Comparison of ENCODE assay signal across 8 cellular contexts in genomic region chr10:114458955-114459354, GRCh38. TPM values are rescaled to one million over a fixed set of nuclear protein-coding genes. Genes with fewer than 3 reads are reported as not detected.
A peak's percentile ranks its signal among the peaks of the same experiment; 100 is the strongest.
DNase-seq lines count a peak whose midpoint lies in the region; ATAC-seq and TF ChIP-seq lines count a peak whose summit lies in the region.

No MANE protein-coding gene starts in this region.

- H3K9me3 ChIP-seq in Karpas-422 (ENCODE audit: low read length) (no peaks in the 10 kb centered on the region), thyroid gland (no peaks in the 10 kb centered on the region)

- H3K4me2 ChIP-seq in Karpas-422 (ENCODE audit: low read depth, low read length, poor library complexity, severe bottlenecking), result no peak overlapping the region

- peak; percentile 44 for DNase-seq in stimulated activated CD4-positive, alpha-beta T cell treated with anti-CD3 and anti-CD28 coated beads, Interleukin-15, amount 100 ng/mL, for 24 hours
- no peak for DNase-seq in stimulated activated CD4-positive, alpha-beta T cell treated with anti-CD3 and anti-CD28 coated beads, Interleukin-12 subunit alpha, Interleukin-12 subunit beta, amount 100 ng/mL, for 4 hours
- DNase-seq in Karpas-422, result peak; percentile 63
- DNase-seq in immature natural killer cell, result peak; percentile 7 to 21 (median 13)
- DNase-seq in thyroid gland, result peak; percentile 53 to 64
- DNase-seq in epidermal melanocyte (ENCODE audit: insufficient read length, low spot score), result no peak

- no peaks in the 10 kb centered on the region for H3K4me1 ChIP-seq in Karpas-422 (ENCODE audit: low read length)
- H3K4me1 ChIP-seq in thyroid gland, result no peaks in the 10 kb centered on the region

- H3K27ac ChIP-seq in Karpas-422 (ENCODE audit: low read length), result no peak overlapping the region
- peak overlapping the region in 1 of 3 donors; percentile 9 for H3K27ac ChIP-seq in thyroid gland

- H3K79me2 ChIP-seq in Karpas-422 (ENCODE audit: low read length), result peaks cover 29% of the 10 kb centered on the region; the same call in 1 of the 2 replicates

- 0 out of 2 replicates have a peak, but pooled peaks cover 2% of the 10 kb centered on the region for H3K9me2 ChIP-seq in Karpas-422 (replicated peaks; ENCODE audit: insufficient read depth, low read length)

- peak; percentile 62 for ATAC-seq in activated T-helper 17 cell treated with anti-CD3 and anti-CD28 coated beads, Interleukin-2, amount 50 U/mL, for 72 hours (replicated peaks)
- no peak for ATAC-seq in GM18907 (IDR thresholded peaks at IDR 0.05; ENCODE audit: unreplicated experiment)

- no peaks in the 10 kb centered on the region for H3K9me3 Mint-ChIP-seq in activated T-helper 17 cell treated with anti-CD3 and anti-CD28 coated beads, Interleukin-2, amount 50 U/mL, for 72 hours
- H3K9me3 Mint-ChIP-seq in immature natural killer cell, result no peaks in the 10 kb centered on the region

- no peak overlapping the region for H2AFZ ChIP-seq in Karpas-422 (ENCODE audit: low read length)

- no peaks in the 10 kb centered on the region for H4K20me1 ChIP-seq in Karpas-422 (ENCODE audit: insufficient read depth, low read depth, low read length)

- no peaks in the 10 kb centered on the region for H3K27me3 Mint-ChIP-seq in activated T-helper 17 cell treated with anti-CD3 and anti-CD28 coated beads, Interleukin-2, amount 50 U/mL, for 72 hours
- H3K27me3 Mint-ChIP-seq in immature natural killer cell (ENCODE audit: low read depth in 3 of 3), result peaks cover 0 to 1% (median 0%) of the 10 kb centered on the region in 3 donors

- H3K4me3 ChIP-seq in Karpas-422 (ENCODE audit: low read length) (no peak overlapping the region), thyroid gland (replicated peaks in 1 of 3) (no peak overlapping the region)

- WGBS in thyroid gland, 2 donors, result 77 to 81% methylated on average over 3 of the region's 3 CpGs

- H3K9ac ChIP-seq in Karpas-422 (ENCODE audit: low read length), result no peak overlapping the region

- TF ChIP-seq CTCF in thyroid gland (IDR thresholded peaks at IDR 0.05), result peak in 4 of 6 experiments; percentile 47 to 75 (median 58)

- H3K36me3 ChIP-seq in Karpas-422 (ENCODE audit: insufficient read depth, low read length) (peaks cover 29% of the 10 kb centered on the region), thyroid gland (peaks cover 15 to 16% of the 10 kb centered on the region in 2 donors)

- no peak overlapping the region for H3K4me3 Mint-ChIP-seq in activated T-helper 17 cell treated with anti-CD3 and anti-CD28 coated beads, Interleukin-2, amount 50 U/mL, for 72 hours
- H3K4me3 Mint-ChIP-seq in immature natural killer cell, result no peak overlapping the region

- no peak for TF ChIP-seq POLR2A in thyroid gland (IDR thresholded peaks at IDR 0.05)

- no peak overlapping the region for H3K27ac Mint-ChIP-seq in activated T-helper 17 cell treated with anti-CD3 and anti-CD28 coated beads, Interleukin-2, amount 50 U/mL, for 72 hours
- no peak overlapping the region for H3K27ac Mint-ChIP-seq in immature natural killer cell

- intact Hi-C loops in thyroid gland (cut with DNase I), result loop anchor here (5.0 kb wide), 1 partner anchor 52 kb away; no protein-coding TSS in a partner anchor

- H3K27me3 ChIP-seq in Karpas-422 (ENCODE audit: low read length), result no peaks in the 10 kb centered on the region
- H3K27me3 ChIP-seq in thyroid gland, result no peaks in the 10 kb centered on the region

- H3K36me3 Mint-ChIP-seq in activated T-helper 17 cell treated with anti-CD3 and anti-CD28 coated beads, Interleukin-2, amount 50 U/mL, for 72 hours (ENCODE audit: low read depth), result peaks cover 90% of the 10 kb centered on the region
- peaks cover 16 to 39% (median 36%) of the 10 kb centered on the region in 3 donors for H3K36me3 Mint-ChIP-seq in immature natural killer cell

- H3K4me1 Mint-ChIP-seq in activated T-helper 17 cell treated with anti-CD3 and anti-CD28 coated beads, Interleukin-2, amount 50 U/mL, for 72 hours, result peaks cover 4% of the 10 kb centered on the region
- H3K4me1 Mint-ChIP-seq in immature natural killer cell, result peaks cover 0 to 8% of the 10 kb centered on the region in 2 donors

RNA-seq across cellular contexts. Expression of gene AFAP1L2, which starts 54.7 kb away (rescaled TPM):
- total RNA-seq in Karpas-422 (2014; rRNA removed; shearing (Covaris generic); ENCODE audit: low replicate concordance), result 2.0 and 4.4 TPM in 2 replicates
- total RNA-seq in activated T-helper 17 cell treated with anti-CD3 and anti-CD28 coated beads, Interleukin-2, amount 50 U/mL, for 72 hours, result 1 to 10 TPM; 1.1 to 1.7 TPM
- 1 to 10 TPM in 2 of 3 donors, under 1 TPM in 1; 0.61 to 2.0 (median 1.2) TPM for polyA plus RNA-seq in immature natural killer cell
- total RNA-seq in thyroid gland, result 100 to 1,000 TPM; 135 to 356 (median 299) TPM

Comparison
In these comparisons a context has a peak if more than half of its experiments do, and no peak if none do; other contexts are left out.
1. DNase-seq: peak in stimulated activated CD4-positive, alpha-beta T cell treated with anti-CD3 and anti-CD28 coated beads, Interleukin-15, amount 100 ng/mL, for 24 hours (single experiment), Karpas-422 (single experiment), immature natural killer cell (3 of 3) and thyroid gland (2 of 2); none in stimulated activated CD4-positive, alpha-beta T cell treated with anti-CD3 and anti-CD28 coated beads, Interleukin-12 subunit alpha, Interleukin-12 subunit beta, amount 100 ng/mL, for 4 hours (single experiment) and epidermal melanocyte (single experiment).
2. RNA of gene AFAP1L2, which starts 54.7 kb away (total RNA-seq): 135 to 356 TPM in thyroid gland; 2.0 to 4.4 TPM in Karpas-422 and 1.1 to 1.7 TPM in activated T-helper 17 cell treated with anti-CD3 and anti-CD28 coated beads, Interleukin-2, amount 50 U/mL, for 72 hours; every median in the first group is over 10 times any median in the second.